Comparison of ENCODE assay signal across 18 cellular contexts in genomic region chr1:27381976-27382762, GRCh38. TPM values are rescaled to one million over a fixed set of nuclear protein-coding genes. Genes with fewer than 3 reads are reported as not detected.
DNase-seq lines count a peak whose midpoint lies in the region; ATAC-seq, FAIRE-seq and TF ChIP-seq lines count a peak whose summit lies in the region.
"Had no signal": no experiment of that assay in that cellular context is flagged by ENCODE, and none has a peak within 500 bp of the region (broad histone marks: within the 10 kb centered on the region; RNA-seq: fewer than 3 reads in every experiment).

No MANE protein-coding gene starts in this region.

- no peak overlapping the region for H2BK15ac ChIP-seq in neuronal stem cell (ENCODE audit: low read length)

- TF ChIP-seq POLR2A in A549 (IDR thresholded peaks at IDR 0.05; ENCODE audit: low read length) (no peak), GM18505 (IDR thresholded peaks at IDR 0.05; ENCODE audit: borderline replicate concordance, extremely low read depth, insufficient read depth, insufficient read length) (no peak)

- H4K8ac ChIP-seq in neuronal stem cell (ENCODE audit: low read depth, low read length): no peak overlapping the region

- no peak for DNase-seq in A549 (ENCODE audit: low read depth in 1 of 2, low spot score in 1 of 2)
- DNase-seq in epithelial cell of esophagus (ENCODE audit: low read depth): no peak
- no peak for DNase-seq in neuronal stem cell (ENCODE audit: low spot score)
- DNase-seq in AG08396 (ENCODE audit: low spot score): no peak
- DNase-seq in HFFc6: no peak
- DNase-seq: C1 segment of cervical spinal cord, DMS79, HCEC 1CT, KBM-7, NCI-H1694 treated with DMSO at 0.1 percent for 48 hours, NCI-H2227 treated with DMSO at 0.1 percent for 48 hours, NCI-H524, PC-9, SIG-M5 had no signal

- H3K36me3 ChIP-seq in HEK293 (ENCODE audit: control insufficient read depth in 2 of 2, insufficient read depth in 1 of 2, low read length in 2 of 2) (no peaks in the 10 kb centered on the region), neuronal stem cell (replicated peaks in 1 of 2; ENCODE audit: control insufficient read depth in 2 of 2, insufficient read depth in 2 of 2, low read length in 2 of 2) (no peaks in the 10 kb centered on the region)

- H3K27me3 ChIP-seq in neuronal stem cell (ENCODE audit: control insufficient read depth in 3 of 3, insufficient read depth in 3 of 3, low read depth in 1 of 3, low read length in 3 of 3): peaks cover 0 to 47% (median 19%) of the 10 kb centered on the region in 3 experiments

- H3K4me3 ChIP-seq in A549 (no peak overlapping the region), HEK293 (ENCODE audit: low read depth, low read length) (no peak overlapping the region), epithelial cell of esophagus (ENCODE audit: low read length) (peak overlapping the region; percentile 61), neuronal stem cell (ENCODE audit: low read length in 2 of 2) (no peak overlapping the region)
- H3K4me3 ChIP-seq: PC-9 had no signal

- no peak for TF ChIP-seq EP300 in A549 (IDR thresholded peaks at IDR 0.05)

- POLR2A ChIA-PET in A549 (lab: Yijun Ruan, JAX): no interaction called here
- POLR2A ChIA-PET in HEK293 (lab: Yijun Ruan, JAX): interaction anchor here (2.8 kb wide), 1 partner anchor 17 kb away, joined by 8 read pairs; no protein-coding TSS in a partner anchor

- H2BK12ac ChIP-seq in neuronal stem cell (ENCODE audit: low read length): no peak overlapping the region

- H3K27ac ChIP-seq in A549 (no peak overlapping the region), HEK293 (ENCODE audit: extremely low read depth, low read depth, low read length) (no peak overlapping the region), neuronal stem cell (replicated peaks; ENCODE audit: low read length) (no peak overlapping the region)
- H3K27ac ChIP-seq: PC-9 had no signal

- H2AFZ ChIP-seq in neuronal stem cell (ENCODE audit: low read length): no peak overlapping the region
- H2AFZ ChIP-seq: PC-9 had no signal

- CTCF ChIA-PET in A549 (lab: Yijun Ruan, JAX) (interaction anchor here (0.5 to 12.0 kb wide), 12 partner anchors 9 to 281 kb away, joined by 3 to 215 read pairs (median 6); partner anchors contain the start of gene MAP3K6), HEK293 (lab: Yijun Ruan, JAX) (interaction anchor here (0.6 to 8.9 kb wide), 9 partner anchors 13 to 98 kb away, joined by 3 to 129 read pairs (median 3); partner anchors contain the start of gene MAP3K6)

- no peak overlapping the region for H3K14ac ChIP-seq in neuronal stem cell (ENCODE audit: low read length)

- H3K4me1 ChIP-seq in A549 (no peaks in the 10 kb centered on the region), HEK293 (ENCODE audit: control insufficient read depth, insufficient read depth, low read length) (no peaks in the 10 kb centered on the region), neuronal stem cell (ENCODE audit: control insufficient read depth in 2 of 2, insufficient read depth in 1 of 2, low read depth in 1 of 2, low read length in 2 of 2) (peaks cover 0 to 5% of the 10 kb centered on the region in 2 donors)

- peaks cover 5% of the 10 kb centered on the region for H3K27me3 Mint-ChIP-seq in HFFc6 (ENCODE audit: insufficient read depth)

- H3K4me3 Mint-ChIP-seq in HFFc6: no peak overlapping the region

- H2BK5ac ChIP-seq in neuronal stem cell (ENCODE audit: low read length): peak overlapping the region; percentile 60

- no peaks in the 10 kb centered on the region for H3K9me3 ChIP-seq in A549
- H3K9me3 ChIP-seq in HEK293 (ENCODE audit: control insufficient read depth, insufficient read depth, low read depth, low read length): no peaks in the 10 kb centered on the region
- H3K9me3 ChIP-seq in neuronal stem cell (replicated peaks in 1 of 2; ENCODE audit: control insufficient read depth in 2 of 2, insufficient read depth in 1 of 2, low read depth in 1 of 2, low read length in 2 of 2): no peaks in the 10 kb centered on the region

- H3K9me3 Mint-ChIP-seq in HFFc6: no peaks in the 10 kb centered on the region

- H4K91ac ChIP-seq in neuronal stem cell (ENCODE audit: low read depth, low read length, poor library complexity): no peak overlapping the region

- no peak overlapping the region for H3K18ac ChIP-seq in neuronal stem cell (ENCODE audit: low read length)

- WGBS in A549 (ENCODE audit: missing lambda C conversion rate): 66% methylated on average over 10 of the region's 18 CpGs
- no CpG with 5 or more reads among the region's 18 CpGs for WGBS in neuronal stem cell (ENCODE audit: extremely low coverage in 2 of 2, insufficient read length in 2 of 2, insufficient replicate concordance in 1 of 2), 2 donors

- no peak for TF ChIP-seq CTCF in A549 (IDR thresholded peaks at IDR 0.05)
- no peak for TF ChIP-seq CTCF in HEK293 (tag by site-specific recombination; IDR thresholded peaks at IDR 0.05)
- no peak for TF ChIP-seq CTCF in epithelial cell of esophagus (IDR thresholded peaks at IDR 0.05; ENCODE audit: insufficient read depth, low read depth, low read length, missing control alignments)
- no peak for TF ChIP-seq CTCF in HFFc6 (IDR thresholded peaks at IDR 0.05)

- H2AK5ac ChIP-seq in neuronal stem cell (ENCODE audit: low read depth, low read length): no peak overlapping the region

- H2BK120ac ChIP-seq in neuronal stem cell (ENCODE audit: low read depth, low read length): no peak overlapping the region

- H3K23ac ChIP-seq in neuronal stem cell (ENCODE audit: low read depth, low read length, poor library complexity): no peak overlapping the region

- ATAC-seq in A549 (no peak), HG03354 (IDR thresholded peaks at IDR 0.05; ENCODE audit: poor library complexity, severe bottlenecking, unreplicated experiment) (no peak), GM18505 (IDR thresholded peaks at IDR 0.05; ENCODE audit: unreplicated experiment) (no peak)

- H3K4me1 Mint-ChIP-seq in HFFc6 (ENCODE audit: low read depth): no peaks in the 10 kb centered on the region

- H3K4ac ChIP-seq in neuronal stem cell (ENCODE audit: low read length): no peak overlapping the region

- no peak overlapping the region for H3K9ac ChIP-seq in neuronal stem cell (ENCODE audit: low read depth, low read length, poor library complexity)

- no peaks in the 10 kb centered on the region for H3K36me3 Mint-ChIP-seq in HFFc6 (ENCODE audit: low read depth)

- H3K4me2 ChIP-seq in A549 (no peak overlapping the region), neuronal stem cell (ENCODE audit: insufficient read depth, low read length, poor library complexity, severe bottlenecking) (no peak overlapping the region)

- FAIRE-seq in A549 (lab: Jason Lieb, UNC): no peak
- FAIRE-seq: A204.1 had no signal

- no peaks in the 10 kb centered on the region for H3K79me1 ChIP-seq in neuronal stem cell (ENCODE audit: low read depth, low read length)

- no peak overlapping the region for H3K27ac Mint-ChIP-seq in HFFc6

- no peak for TF ChIP-seq RAD21 in A549 (conservative IDR thresholded peaks at IDR 0.05 in 1 of 2, IDR thresholded peaks at IDR 0.05 in 1 of 2)

RNA-seq across cellular contexts. Expression of gene CD164L2, which starts 1.0 kb away (rescaled TPM):
- polyA plus RNA-seq in A549 (2011; rRNA removed): not detected in 2 replicates
- not detected in 2 replicates for polyA plus RNA-seq in A549 (2012; cell fraction: cytosol; rRNA removed)
- not detected in 2 replicates for polyA plus RNA-seq in A549 (2012; cell fraction: nucleus; rRNA removed)
- not detected in 3 replicates for polyA plus RNA-seq in A549 (2017; fragmentation: RNase III; extraction: RNeasy Plus Mini Kit Qiagen cat#74134 plus additional on column Dnase treatment)
- not detected in 2 replicates for polyA minus RNA-seq in A549 (2011; rRNA and poly(A)+ RNA removed)
- 0.07 TPM for polyA plus RNA-seq in neuronal stem cell (2013, experiment 1 of 2)
- polyA plus RNA-seq in neuronal stem cell (2013, experiment 2 of 2): 0.10 TPM
- not detected for total RNA-seq in HFFc6 (2021; fragmentation: NEBNext Ultra II Directional; extraction: Animal tissue kit (Norgen Biotek cat#: 25700))

RNA-seq across cellular contexts. Expression of gene FCN3, which starts 7.5 kb away (rescaled TPM):
- polyA plus RNA-seq in A549 (2011; rRNA removed): not detected in 2 replicates
- not detected in 2 replicates for polyA plus RNA-seq in A549 (2012; cell fraction: cytosol; rRNA removed)
- polyA plus RNA-seq in A549 (2012; cell fraction: nucleus; rRNA removed): not detected in 2 replicates
- not detected in 3 replicates for polyA plus RNA-seq in A549 (2017; fragmentation: RNase III; extraction: RNeasy Plus Mini Kit Qiagen cat#74134 plus additional on column Dnase treatment)
- polyA minus RNA-seq in A549 (2011; rRNA and poly(A)+ RNA removed): not detected in 2 replicates
- polyA plus RNA-seq in neuronal stem cell (2013, experiment 1 of 2): not detected
- polyA plus RNA-seq in neuronal stem cell (2013, experiment 2 of 2): not detected
- not detected for total RNA-seq in HFFc6 (2021; fragmentation: NEBNext Ultra II Directional; extraction: Animal tissue kit (Norgen Biotek cat#: 25700))
- total RNA-seq: PC-9 had no signal

RNA-seq across cellular contexts. Expression of gene GPR3, which starts 10.3 kb away (rescaled TPM):
- polyA plus RNA-seq in A549 (2011; rRNA removed) (1.3 and 1.7 TPM in 2 replicates), A549 (2017; fragmentation: RNase III; extraction: RNeasy Plus Mini Kit Qiagen cat#74134 plus additional on column Dnase treatment) (0.64 to 0.95 TPM (median 0.76 TPM) in 3 replicates)
- 3.9 and 5.3 TPM in 2 replicates for polyA plus RNA-seq in A549 (2012; cell fraction: cytosol; rRNA removed)
- polyA plus RNA-seq in A549 (2012; cell fraction: nucleus; rRNA removed): 5.7 and 6.1 TPM in 2 replicates
- polyA minus RNA-seq in A549 (2011; rRNA and poly(A)+ RNA removed): 2.1 and 3.4 TPM in 2 replicates
- polyA plus RNA-seq in neuronal stem cell (2013, experiment 1 of 2): 7.5 TPM
- 7.8 TPM for polyA plus RNA-seq in neuronal stem cell (2013, experiment 2 of 2)
- total RNA-seq in HFFc6 (2021; fragmentation: NEBNext Ultra II Directional; extraction: Animal tissue kit (Norgen Biotek cat#: 25700)): 1 to 10 TPM; 2.3 to 3.3 (median 2.9) TPM

RNA-seq across cellular contexts. Expression of gene MAP3K6, which starts 15.4 kb away (rescaled TPM):
- polyA plus RNA-seq in A549 (2011; rRNA removed): 3.6 and 3.7 TPM in 2 replicates
- polyA plus RNA-seq in A549 (2012; cell fraction: cytosol; rRNA removed): 5.7 and 6.0 TPM in 2 replicates
- 32.7 and 42.7 TPM in 2 replicates for polyA plus RNA-seq in A549 (2012; cell fraction: nucleus; rRNA removed)
- 7.5 to 8.5 TPM (median 8.3 TPM) in 3 replicates for polyA plus RNA-seq in A549 (2017; fragmentation: RNase III; extraction: RNeasy Plus Mini Kit Qiagen cat#74134 plus additional on column Dnase treatment)
- polyA minus RNA-seq in A549 (2011; rRNA and poly(A)+ RNA removed): 5.3 and 5.8 TPM in 2 replicates
- polyA plus RNA-seq in neuronal stem cell (2013, experiment 1 of 2): 8.4 TPM
- 8.3 TPM for polyA plus RNA-seq in neuronal stem cell (2013, experiment 2 of 2)
- 10 to 100 TPM; 22.6 to 30.8 (median 27.7) TPM for total RNA-seq in HFFc6 (2021; fragmentation: NEBNext Ultra II Directional; extraction: Animal tissue kit (Norgen Biotek cat#: 25700))

RNA-seq across cellular contexts. Expression of gene SYTL1, which starts 40.3 kb away (rescaled TPM):
- 0.50 and 0.80 TPM in 2 replicates for polyA plus RNA-seq in A549 (2011; rRNA removed)
- 0.94 and 1.0 TPM in 2 replicates for polyA plus RNA-seq in A549 (2012; cell fraction: cytosol; rRNA removed)
- 4.8 and 5.8 TPM in 2 replicates for polyA plus RNA-seq in A549 (2012; cell fraction: nucleus; rRNA removed)
- 0.50 to 0.76 TPM (median 0.58 TPM) in 3 replicates for polyA plus RNA-seq in A549 (2017; fragmentation: RNase III; extraction: RNeasy Plus Mini Kit Qiagen cat#74134 plus additional on column Dnase treatment)
- polyA minus RNA-seq in A549 (2011; rRNA and poly(A)+ RNA removed): 0.37 and 0.73 TPM in 2 replicates
- polyA plus RNA-seq in neuronal stem cell (2013, experiment 1 of 2): 8.5 TPM
- polyA plus RNA-seq in neuronal stem cell (2013, experiment 2 of 2): 8.0 TPM
- total RNA-seq in HFFc6 (2021; fragmentation: NEBNext Ultra II Directional; extraction: Animal tissue kit (Norgen Biotek cat#: 25700)): under 1 TPM in 2 of 6 experiments, not detected in 4; 0.08 to 0.45 TPM
